ENCODE assay signal across 8 cellular contexts in the genomic region with DNA sequence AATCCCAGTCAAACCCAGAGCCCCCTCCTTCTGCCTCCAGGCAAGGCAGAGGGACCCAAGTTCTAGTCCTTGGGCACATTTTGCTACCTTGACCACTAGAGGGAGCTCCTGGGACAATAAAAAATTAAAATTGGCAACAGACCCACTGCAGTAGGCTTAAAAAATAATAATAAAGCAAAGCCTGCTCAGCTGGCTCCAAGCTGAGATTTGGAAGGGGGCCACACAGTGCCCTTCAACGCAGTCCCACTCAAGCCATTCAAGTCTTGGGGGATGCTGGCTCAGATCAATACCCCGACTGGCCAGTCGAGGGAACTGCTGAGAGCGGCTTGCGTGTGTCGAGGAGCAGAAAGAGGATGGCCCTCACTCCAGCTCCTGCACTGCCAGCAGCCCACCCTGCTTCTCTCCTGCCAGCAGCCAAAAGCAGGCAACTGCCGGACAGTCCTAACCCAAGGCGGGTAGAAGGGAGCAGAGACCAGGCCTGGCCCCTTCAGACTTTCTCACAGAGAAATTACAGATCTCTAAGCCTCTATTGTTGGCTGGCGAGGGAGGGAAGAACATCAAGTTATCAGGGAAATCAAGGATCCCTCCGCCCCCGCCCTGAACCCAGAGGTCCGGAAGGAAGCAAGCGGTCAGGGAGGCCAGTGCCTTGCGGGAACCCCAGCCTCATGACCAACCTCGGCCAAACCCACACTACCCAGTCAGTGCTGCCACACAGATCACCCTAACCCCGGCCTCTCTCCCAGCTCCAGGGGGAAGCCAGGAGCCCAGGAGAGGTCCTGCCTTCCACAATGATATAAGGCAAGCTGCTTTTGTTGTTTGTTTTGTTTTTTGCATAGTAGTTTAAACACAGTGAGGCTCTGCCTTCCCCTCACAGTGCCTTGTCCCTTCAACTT. TPM values are rescaled to one million over a fixed set of nuclear protein-coding genes. Genes with fewer than 3 reads are reported as not detected.
DNase-seq lines count a peak whose midpoint lies in the region; ATAC-seq and TF ChIP-seq lines count a peak whose summit lies in the region.

No MANE protein-coding gene starts in this region.

- H3K27me3 ChIP-seq in stomach = no peaks in the 10 kb centered on the region

- peaks cover 19 to 31% (median 24%) of the 10 kb centered on the region in 4 donors for H3K4me1 ChIP-seq in stomach

- peak overlapping the region in 4 of 5 donors; percentile 56 to 66 (median 61) for H3K27ac ChIP-seq in stomach

- H3K9me3 ChIP-seq in stomach = no peaks in the 10 kb centered on the region

- TF ChIP-seq CTCF in AG09309 (IDR thresholded peaks at IDR 0.05; ENCODE audit: control insufficient read depth, insufficient read depth, low read depth, low read length, missing control alignments) (peak; percentile 64), GM20000 (IDR thresholded peaks at IDR 0.05; ENCODE audit: extremely low read depth, missing control alignments) (peak; percentile 50), stomach (IDR thresholded peaks at IDR 0.05) (peak in 5 of 7 experiments; percentile 59 to 89 (median 75))

- DNase-seq in AG09309 (ENCODE audit: low read depth) (no peak), GM20000 (ENCODE audit: low spot score) (peak; percentile 72), NOMO-1 treated with dmso at 0.1 percent for 144 hours (lab: John Stamatoyannopoulos, UW; ENCODE audit: unreplicated experiment) (peak; percentile 3), epidermal melanocyte (ENCODE audit: insufficient read length, low spot score) (peak; percentile 52), myocyte (ENCODE audit: low read depth) (peak; percentile 78), stomach (peak; percentile 46)
- DNase-seq in activated CD8-positive, alpha-beta memory T cell treated with anti-CD3 and anti-CD28 coated beads, Interleukin-2, amount 50 U/mL, for 48 hours = peak; percentile 67

- WGBS in stomach, 5 donors = 37 to 58% (median 51%) methylated on average over 14 to 16 of the region's 16 CpGs

- ATAC-seq in GM18873 (IDR thresholded peaks at IDR 0.05; ENCODE audit: low FRiP score, unreplicated experiment) = no peak

- TF ChIP-seq EP300 in stomach (IDR thresholded peaks at IDR 0.05) = no peak

- peaks cover 17 to 47% (median 44%) of the 10 kb centered on the region in 4 donors for H3K36me3 ChIP-seq in stomach

- H3K4me3 ChIP-seq in AG09309 (ENCODE audit: control insufficient read depth, low read depth, low read length) = no peak overlapping the region
- H3K4me3 ChIP-seq in stomach = no peak overlapping the region

- intact Hi-C loops in stomach (cut with DNase I; ENCODE audit: low total_unique reads) = loop anchor here (10.0 kb wide), 1 partner anchor 48 kb away; the partner anchor contains the start of gene IFFO2

- no peak for TF ChIP-seq POLR2A in stomach (IDR thresholded peaks at IDR 0.05)

RNA-seq across cellular contexts. Expression of gene ALDH4A1, which starts 4.9 kb away (rescaled TPM):
- total RNA-seq in myocyte (25.9 and 37.0 TPM in 2 replicates), stomach (10 to 100 TPM in 1 of 5 donors, 1 to 10 TPM in 4; 3.5 to 11.0 (median 7.6) TPM)
- polyA plus RNA-seq in myocyte (2012) = 17.1 TPM
- polyA plus RNA-seq in stomach = 10 to 100 TPM in 2 of 3 donors, 1 to 10 TPM in 1; 6.7 to 16.0 (median 11.1) TPM

RNA-seq across cellular contexts. Expression of gene TAS1R2, which starts 47.8 kb away (rescaled TPM):
- total RNA-seq in myocyte (0.05 TPM in 1 of 2 replicates, not detected in the other), stomach (1 to 10 TPM in 1 of 5 donors, not detected in 4; 9.9 TPM)
- not detected for polyA plus RNA-seq in myocyte (2012)
- polyA plus RNA-seq in stomach = not detected

RNA-seq across cellular contexts. Expression of gene IFFO2, which starts 49.2 kb away (rescaled TPM):
- total RNA-seq in myocyte (12.4 and 16.2 TPM in 2 replicates), stomach (10 to 100 TPM in 2 of 5 donors, 1 to 10 TPM in 2, under 1 TPM in 1; 0.58 to 47.8 (median 7.7) TPM)
- polyA plus RNA-seq in myocyte (2012) = 41.3 TPM
- polyA plus RNA-seq in stomach = 1 to 10 TPM in 2 of 3 donors, under 1 TPM in 1; 0.92 to 5.1 (median 3.4) TPM
